9 cellular contexts compared by ENCODE assay signal in the genomic region with DNA sequence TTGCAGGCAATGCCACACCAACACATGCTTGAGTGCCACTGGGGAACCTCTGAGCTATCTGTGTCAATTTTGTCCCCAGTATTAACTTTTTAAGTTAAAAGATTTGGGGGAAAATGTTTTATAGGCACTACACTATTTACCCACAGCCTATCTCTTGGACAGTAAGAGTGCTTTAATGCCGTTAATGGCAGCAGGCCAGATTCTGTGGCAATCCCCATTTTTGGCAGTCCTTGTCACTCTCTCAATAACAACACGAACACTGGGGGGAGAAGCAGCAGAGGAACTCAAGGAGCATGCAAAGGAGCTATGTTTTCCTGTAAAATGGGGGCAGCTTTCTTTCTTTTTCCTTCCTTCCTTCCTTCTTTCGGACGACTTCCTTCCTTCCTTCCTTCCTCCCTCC.
DNase-seq lines count a peak whose midpoint lies in the region; ATAC-seq and TF ChIP-seq lines count a peak whose summit lies in the region.
"Had no signal": no experiment of that assay in that cellular context is flagged by ENCODE, and none has a peak within 500 bp of the region (broad histone marks: within the 10 kb centered on the region; RNA-seq: fewer than 3 reads in every experiment).

No MANE protein-coding gene starts in this region.

- no peak overlapping the region for H2AFZ ChIP-seq in mammary epithelial cell (ENCODE audit: low read depth, low read length)

- no peaks in the 10 kb centered on the region for H4K20me1 ChIP-seq in mammary epithelial cell (ENCODE audit: insufficient read depth, low read length)

- intact Hi-C loops in MCF 10A (cut with micrococcal nuclease), result loop anchor here (5.0 kb wide), 1 partner anchor 181 kb away; no protein-coding TSS in a partner anchor
- intact Hi-C loops in mammary epithelial cell (cut with micrococcal nuclease), result no loop called here
- intact Hi-C loops in right cardiac atrium (cut with DNase I), result no loop called here
- intact Hi-C loops in aorta (cut with DNase I), result no loop called here
- intact Hi-C loops in activated CD4-positive, alpha-beta T cell treated with anti-CD3 and anti-CD28 coated beads for 36 hours (cut with DNase I, micrococcal nuclease), result no loop called here

- H3K9me3 ChIP-seq in mammary epithelial cell (replicated peaks; ENCODE audit: insufficient read depth, low read length) (no peaks in the 10 kb centered on the region), right cardiac atrium (ENCODE audit: control insufficient read depth, low read length) (no peaks in the 10 kb centered on the region), aorta (ENCODE audit: control insufficient read depth, low read length) (no peaks in the 10 kb centered on the region)
- H3K9me3 ChIP-seq: SJCRH30 had no signal

- in situ Hi-C loops in mammary epithelial cell (cut with MboI; ENCODE audit: low sequenced_read_pairs in 2 of 2), result no loop called here

- H3K4me3 Mint-ChIP-seq in MCF 10A (ENCODE audit: unreplicated experiment), result no peak overlapping the region
- no peak overlapping the region for H3K4me3 Mint-ChIP-seq in activated CD4-positive, alpha-beta T cell treated with anti-CD3 and anti-CD28 coated beads for 36 hours

- no peak overlapping the region for H3K27ac Mint-ChIP-seq in MCF 10A (ENCODE audit: low read depth, unreplicated experiment)
- H3K27ac Mint-ChIP-seq in activated CD4-positive, alpha-beta T cell treated with anti-CD3 and anti-CD28 coated beads for 36 hours, result no peak overlapping the region

- H3K36me3 Mint-ChIP-seq in MCF 10A (ENCODE audit: insufficient read depth, unreplicated experiment), result peaks cover 76% of the 10 kb centered on the region
- H3K36me3 Mint-ChIP-seq in activated CD4-positive, alpha-beta T cell treated with anti-CD3 and anti-CD28 coated beads for 36 hours (ENCODE audit: low read depth), result no peaks in the 10 kb centered on the region

- DNase-seq in MCF 10A (ENCODE audit: unreplicated experiment) (peak; percentile 91), mammary epithelial cell (no peak), right cardiac atrium (peak; percentile 79 to 89 (median 84)), aorta (peak; percentile 80 to 88), activated gamma-delta T cell (lab: John Stamatoyannopoulos, UW) (no peak)
- DNase-seq in activated CD4-positive, alpha-beta T cell treated with anti-CD3 and anti-CD28 coated beads for 36 hours, result no peak

- WGBS in mammary epithelial cell (ENCODE audit: low coverage, missing lambda C conversion rate), result 0% methylated on average over 1 of the region's 4 CpGs
- WGBS in right cardiac atrium, result 19% methylated on average over 4 of the region's 4 CpGs
- 23 to 26% methylated on average over 4 of the region's 4 CpGs for WGBS in aorta, 2 donors

- H3K9me3 Mint-ChIP-seq in MCF 10A (ENCODE audit: unreplicated experiment), result no peaks in the 10 kb centered on the region
- H3K9me3 Mint-ChIP-seq in activated CD4-positive, alpha-beta T cell treated with anti-CD3 and anti-CD28 coated beads for 36 hours (ENCODE audit: low read depth), result peaks cover 2% of the 10 kb centered on the region

- TF ChIP-seq CTCF in MCF 10A (IDR thresholded peaks at IDR 0.05; ENCODE audit: unreplicated experiment), result no peak
- TF ChIP-seq CTCF in mammary epithelial cell (conservative IDR thresholded peaks at IDR 0.05 in 1 of 2, IDR thresholded peaks at IDR 0.05 in 1 of 2; ENCODE audit: extremely low read depth in 1 of 2, insufficient read depth in 1 of 2, low read depth in 1 of 2, low read length in 2 of 2), result no peak
- no peak for TF ChIP-seq CTCF in VCaP (conservative IDR thresholded peaks at IDR 0.05)

- H3K4me2 ChIP-seq in mammary epithelial cell (ENCODE audit: insufficient read depth, low read depth, low read length), result no peak overlapping the region

- peaks cover 24% of the 10 kb centered on the region for H3K4me1 Mint-ChIP-seq in MCF 10A (ENCODE audit: insufficient read depth, unreplicated experiment)
- peaks cover 32% of the 10 kb centered on the region for H3K4me1 Mint-ChIP-seq in activated CD4-positive, alpha-beta T cell treated with anti-CD3 and anti-CD28 coated beads for 36 hours

- BruUV-seq in MCF 10A (replicated peaks; lab: Mats Ljungman, UMichigan), result no TSS peak
- BruUV-seq in mammary epithelial cell (replicated peaks; lab: Mats Ljungman, UMichigan), result no TSS peak

- ATAC-seq in right cardiac atrium (peak; percentile 81 to 84), aorta (ENCODE audit: low FRiP score) (peak; percentile 74), GM21786 (IDR thresholded peaks at IDR 0.05; ENCODE audit: unreplicated experiment) (no peak)
- no peak for ATAC-seq in activated CD4-positive, alpha-beta T cell treated with anti-CD3 and anti-CD28 coated beads for 36 hours

- no peak overlapping the region for H3K27ac ChIP-seq in mammary epithelial cell (ENCODE audit: insufficient read depth, low read depth, low read length)
- peak overlapping the region; percentile 83 for H3K27ac ChIP-seq in VCaP
- peak overlapping the region; percentile 74 for H3K27ac ChIP-seq in right cardiac atrium (ENCODE audit: low read length)
- H3K27ac ChIP-seq in aorta (ENCODE audit: low read depth in 1 of 2, low read length in 2 of 2), result peak overlapping the region; percentile 69 to 74
- H3K27ac ChIP-seq: SJCRH30 had no signal

- H3K4me3 ChIP-seq in mammary epithelial cell (replicated peaks in 1 of 3; ENCODE audit: insufficient read depth in 1 of 3, low read depth in 2 of 3, low read length in 3 of 3) (no peak overlapping the region), right cardiac atrium (ENCODE audit: low read length) (no peak overlapping the region), aorta (ENCODE audit: low read length in 2 of 2) (no peak overlapping the region)
- H3K4me3 ChIP-seq: SJCRH30 had no signal

- no peaks in the 10 kb centered on the region for H3K27me3 Mint-ChIP-seq in MCF 10A (ENCODE audit: insufficient read depth, unreplicated experiment)
- no peaks in the 10 kb centered on the region for H3K27me3 Mint-ChIP-seq in activated CD4-positive, alpha-beta T cell treated with anti-CD3 and anti-CD28 coated beads for 36 hours

- H3K36me3 ChIP-seq in mammary epithelial cell (ENCODE audit: insufficient read depth, low read length) (no peaks in the 10 kb centered on the region), aorta (ENCODE audit: control insufficient read depth in 1 of 2, insufficient read depth in 2 of 2, low read length in 1 of 2) (no peaks in the 10 kb centered on the region)

- CTCF ChIA-PET in MCF 10A (lab: Yijun Ruan, JAX), result interaction anchor here (0.6 to 3.2 kb wide), 4 partner anchors 8 to 12 kb away, joined by 3 to 15 read pairs (median 8); no protein-coding TSS in a partner anchor
- CTCF ChIA-PET in mammary epithelial cell (lab: Charles Lee; ENCODE audit: low non-redundant PET), result no interaction called here
- CTCF ChIA-PET in activated CD4-positive, alpha-beta T cell treated with anti-CD3 and anti-CD28 coated beads for 36 hours (lab: Charles Lee), result interaction anchor here (0.7 to 1.9 kb wide), 5 partner anchors 9 to 334 kb away, joined by 3 to 14 read pairs (median 3); no protein-coding TSS in a partner anchor

- no peak overlapping the region for H3K9ac ChIP-seq in mammary epithelial cell (ENCODE audit: insufficient read depth, low read length)

- dilution Hi-C loops in mammary epithelial cell (cut with HindIII; ENCODE audit: low sequenced_read_pairs), result no loop called here

- H3K4me1 ChIP-seq in mammary epithelial cell (ENCODE audit: insufficient read depth, low read length) (no peaks in the 10 kb centered on the region), right cardiac atrium (ENCODE audit: control insufficient read depth, insufficient read depth, low read length) (peaks cover 13% of the 10 kb centered on the region), aorta (ENCODE audit: control insufficient read depth in 1 of 2, insufficient read depth in 2 of 2, low read length in 2 of 2) (peaks cover 9 to 12% of the 10 kb centered on the region in 2 donors)
- H3K4me1 ChIP-seq: SJCRH30 had no signal

- H3K27me3 ChIP-seq in mammary epithelial cell (ENCODE audit: insufficient read depth, low read length) (no peaks in the 10 kb centered on the region), right cardiac atrium (ENCODE audit: control insufficient read depth, insufficient read depth) (no peaks in the 10 kb centered on the region), aorta (ENCODE audit: control insufficient read depth in 1 of 2, insufficient read depth in 2 of 2, low read length in 1 of 2) (no peaks in the 10 kb centered on the region)
- H3K27me3 ChIP-seq: SJCRH30 had no signal

- POLR2A ChIA-PET in MCF 10A (lab: Yijun Ruan, JAX), result interaction anchor here (1.2 to 1.7 kb wide), 2 partner anchors 9 to 296 kb away, joined by 3 read pairs; partner anchors contain the start of gene APBB2
- POLR2A ChIA-PET in activated CD4-positive, alpha-beta T cell treated with anti-CD3 and anti-CD28 coated beads for 36 hours (lab: Charles Lee), result interaction anchor here (0.6 kb wide), 1 partner anchor 734 kb away, joined by 3 read pairs; no protein-coding TSS in a partner anchor

- H3K79me2 ChIP-seq in mammary epithelial cell (ENCODE audit: insufficient read depth, low read length), result no peaks in the 10 kb centered on the region

Comparison
In these comparisons a context has a peak if more than half of its experiments do, and no peak if none do; other contexts are left out.
1. DNase-seq: peak in MCF 10A (single experiment), right cardiac atrium (3 of 3) and aorta (2 of 2); none in mammary epithelial cell (single experiment), activated CD4-positive, alpha-beta T cell treated with anti-CD3 and anti-CD28 coated beads for 36 hours (single experiment) and activated gamma-delta T cell (single experiment).
2. ATAC-seq: peak in right cardiac atrium (2 of 2) and aorta (single experiment); none in activated CD4-positive, alpha-beta T cell treated with anti-CD3 and anti-CD28 coated beads for 36 hours (single experiment) and GM21786 (single experiment).